Comparison of ENCODE assay signal across 1 cellular context in the genomic region with DNA sequence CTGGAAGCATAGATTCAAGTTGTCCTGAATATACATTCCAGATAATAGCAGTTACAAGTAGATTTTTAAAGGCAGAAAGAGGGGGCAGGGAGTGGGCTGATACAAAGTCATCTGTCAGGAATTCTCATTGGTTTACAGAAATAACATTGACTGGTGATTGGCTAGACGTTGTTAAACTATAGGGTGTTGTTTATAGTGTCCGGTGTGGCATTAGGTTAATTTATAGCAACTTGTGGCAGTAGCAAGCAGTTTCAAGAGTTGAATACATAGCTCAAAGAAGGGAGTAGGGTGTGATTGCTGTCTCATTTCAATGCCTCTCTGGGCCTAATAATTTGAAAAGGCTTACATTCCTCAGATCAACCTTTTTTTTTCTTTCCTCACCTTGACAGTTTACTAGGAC.
TF ChIP-seq lines count a peak whose summit lies in the region.

No MANE protein-coding gene starts in this region.

TF ChIP-seq in GM23338, 12 proteins besides CTCF, POLR2A, EP300 and RAD21 (continued from another document):
- TF ChIP-seq ZNF462 (CRISPR knock-in tag; IDR thresholded peaks at IDR 0.05), result no peak
- TF ChIP-seq, protein P1, sequence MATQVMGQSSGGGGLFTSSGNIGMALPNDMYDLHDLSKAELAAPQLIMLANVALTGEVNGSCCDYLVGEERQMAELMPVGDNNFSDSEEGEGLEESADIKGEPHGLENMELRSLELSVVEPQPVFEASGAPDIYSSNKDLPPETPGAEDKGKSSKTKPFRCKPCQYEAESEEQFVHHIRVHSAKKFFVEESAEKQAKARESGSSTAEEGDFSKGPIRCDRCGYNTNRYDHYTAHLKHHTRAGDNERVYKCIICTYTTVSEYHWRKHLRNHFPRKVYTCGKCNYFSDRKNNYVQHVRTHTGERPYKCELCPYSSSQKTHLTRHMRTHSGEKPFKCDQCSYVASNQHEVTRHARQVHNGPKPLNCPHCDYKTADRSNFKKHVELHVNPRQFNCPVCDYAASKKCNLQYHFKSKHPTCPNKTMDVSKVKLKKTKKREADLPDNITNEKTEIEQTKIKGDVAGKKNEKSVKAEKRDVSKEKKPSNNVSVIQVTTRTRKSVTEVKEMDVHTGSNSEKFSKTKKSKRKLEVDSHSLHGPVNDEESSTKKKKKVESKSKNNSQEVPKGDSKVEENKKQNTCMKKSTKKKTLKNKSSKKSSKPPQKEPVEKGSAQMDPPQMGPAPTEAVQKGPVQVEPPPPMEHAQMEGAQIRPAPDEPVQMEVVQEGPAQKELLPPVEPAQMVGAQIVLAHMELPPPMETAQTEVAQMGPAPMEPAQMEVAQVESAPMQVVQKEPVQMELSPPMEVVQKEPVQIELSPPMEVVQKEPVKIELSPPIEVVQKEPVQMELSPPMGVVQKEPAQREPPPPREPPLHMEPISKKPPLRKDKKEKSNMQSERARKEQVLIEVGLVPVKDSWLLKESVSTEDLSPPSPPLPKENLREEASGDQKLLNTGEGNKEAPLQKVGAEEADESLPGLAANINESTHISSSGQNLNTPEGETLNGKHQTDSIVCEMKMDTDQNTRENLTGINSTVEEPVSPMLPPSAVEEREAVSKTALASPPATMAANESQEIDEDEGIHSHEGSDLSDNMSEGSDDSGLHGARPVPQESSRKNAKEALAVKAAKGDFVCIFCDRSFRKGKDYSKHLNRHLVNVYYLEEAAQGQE (IDR thresholded peaks at IDR 0.05; ENCODE audit: unreplicated experiment), result no peak
- TF ChIP-seq ZNF114 (CRISPR knock-in tag; IDR thresholded peaks at IDR 0.05), result no peak
